Comparison of ENCODE assay signal across 21 cellular contexts in the genomic region with DNA sequence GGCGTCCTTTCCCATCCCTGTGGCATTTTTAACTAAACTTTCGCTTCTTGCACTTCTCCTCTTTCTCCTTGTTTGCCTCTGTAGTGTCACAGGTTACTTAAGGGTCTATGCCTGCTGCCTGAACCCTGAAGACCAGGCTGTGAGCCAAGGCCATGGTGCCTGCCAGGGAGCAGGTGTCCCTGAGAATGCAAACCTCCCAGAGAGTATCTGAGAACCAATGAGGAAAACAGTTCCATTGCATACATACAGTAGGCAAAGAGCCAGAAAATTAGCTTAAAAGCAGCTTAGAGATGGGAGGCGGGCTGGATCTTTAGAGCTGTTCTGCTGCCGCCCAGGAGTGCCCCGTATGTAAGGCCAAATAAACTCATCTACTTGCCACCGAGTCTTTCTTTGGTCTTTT.
DNase-seq lines count a peak whose midpoint lies in the region; ATAC-seq and TF ChIP-seq lines count a peak whose summit lies in the region.
"Had no signal": no experiment of that assay in that cellular context is flagged by ENCODE, and none has a peak within 500 bp of the region (broad histone marks: within the 10 kb centered on the region; RNA-seq: fewer than 3 reads in every experiment).

No MANE protein-coding gene starts in this region.

- H3K36me3 ChIP-seq in A673 (ENCODE audit: insufficient read depth, low read length, poor library complexity, severe bottlenecking): no peaks in the 10 kb centered on the region
- H3K36me3 ChIP-seq in HEK293 (ENCODE audit: control insufficient read depth in 2 of 2, insufficient read depth in 1 of 2, low read length in 2 of 2): no peaks in the 10 kb centered on the region
- H3K36me3 ChIP-seq: heart left ventricle, neutrophil had no signal

- H3K9me3 ChIP-seq in A673 (ENCODE audit: low read depth, low read length, poor library complexity, severe bottlenecking): no peaks in the 10 kb centered on the region
- H3K9me3 ChIP-seq in HEK293 (ENCODE audit: control insufficient read depth, insufficient read depth, low read depth, low read length): no peaks in the 10 kb centered on the region
- H3K9me3 ChIP-seq: heart left ventricle, neutrophil had no signal

- TF ChIP-seq CTCF in A673 (conservative IDR thresholded peaks at IDR 0.05; ENCODE audit: low read depth, low read length): no peak
- TF ChIP-seq CTCF in HEK293 (tag by site-specific recombination; IDR thresholded peaks at IDR 0.05): no peak
- no peak for TF ChIP-seq CTCF in foreskin fibroblast (IDR thresholded peaks at IDR 0.05; ENCODE audit: low read depth, low read length)

- H3K4me1 ChIP-seq in A673 (ENCODE audit: insufficient read depth, low read length, poor library complexity, severe bottlenecking) (peaks cover 20% of the 10 kb centered on the region), HEK293 (ENCODE audit: control insufficient read depth, insufficient read depth, low read length) (peaks cover 12% of the 10 kb centered on the region)

- POLR2A ChIA-PET in A673 (lab: Charles Lee; ENCODE audit: low non-redundant PET) (no interaction called here), HEK293 (lab: Yijun Ruan, JAX) (no interaction called here)

- DNase-seq in A673 (ENCODE audit: low spot score) (peak; percentile 50), NCI-H2171 treated with DMSO at 0.1 percent for 48 hours (lab: John Stamatoyannopoulos, UW) (peak; percentile 72), SHP77 treated with DMSO at 0.1 percent for 48 hours (lab: John Stamatoyannopoulos, UW) (peak; percentile 25), foreskin fibroblast (no peak)
- no peak for DNase-seq in stimulated activated CD4-positive, alpha-beta T cell treated with anti-CD3 and anti-CD28 coated beads, Interleukin-12 subunit alpha, Interleukin-12 subunit beta, amount 100 ng/mL, for 4 hours
- DNase-seq: activated CD4-positive, alpha-beta T cell treated with anti-CD3 and anti-CD28 coated beads for 1 hour; activated CD8-positive, alpha-beta memory T cell treated with anti-CD3 and anti-CD28 coated beads for 24 hours; activated naive CD4-positive, alpha-beta T cell treated with anti-CD3 and anti-CD28 coated beads, Interleukin-2, amount 10 ng/mL, durations not matched to agents 7 days and 5 days; activated T-cell treated with anti-CD3 and anti-CD28 coated beads, Interleukin-2, amount 50 U/mL, for 48 hours; aorta; CD4-positive, CD25-positive, alpha-beta regulatory T cell; cerebellar nuclear complex; heart left ventricle; NCI-H1436 treated with DMSO at 0.1 percent for 48 hours; NCI-H526; PC-9 had no signal

- ATAC-seq in HG02798 (IDR thresholded peaks at IDR 0.05; ENCODE audit: poor library complexity, unreplicated experiment) (no peak), GM18861 (IDR thresholded peaks at IDR 0.05; ENCODE audit: unreplicated experiment) (no peak)

- no peaks in the 10 kb centered on the region for H3K27me3 ChIP-seq in A673 (replicated peaks; ENCODE audit: insufficient read depth, low read depth, low read length, poor library complexity)
- H3K27me3 ChIP-seq: heart left ventricle, neutrophil had no signal

- CTCF ChIA-PET in A673 (lab: Charles Lee) (no interaction called here), HEK293 (lab: Yijun Ruan, JAX) (interaction anchor here (0.7 kb wide), 1 partner anchor 134 kb away, joined by 3 read pairs; no protein-coding TSS in a partner anchor)

- no peak overlapping the region for H3K27ac ChIP-seq in A673 (ENCODE audit: low read depth, low read length, poor library complexity, severe bottlenecking)
- H3K27ac ChIP-seq in HEK293 (ENCODE audit: extremely low read depth, low read depth, low read length): peak overlapping the region; percentile 37; the same call in 1 of the 2 replicates
- H3K27ac ChIP-seq: GM23248, neutrophil, PC-9 had no signal

- intact Hi-C loops in A673 (cut with micrococcal nuclease; ENCODE audit: unreplicated experiment): no loop called here

- H3K4me3 ChIP-seq in A673 (ENCODE audit: low read depth, low read length, poor library complexity, severe bottlenecking) (no peak overlapping the region), HEK293 (ENCODE audit: low read depth, low read length) (no peak overlapping the region), foreskin fibroblast (ENCODE audit: low read depth in 1 of 2, low read length in 2 of 2) (no peak overlapping the region)
- H3K4me3 ChIP-seq: GM23248, heart left ventricle, PC-9 had no signal

- no TSS peak for BruUV-seq in A673 (replicated peaks; lab: Mats Ljungman, UMichigan)

TF ChIP-seq in HEK293, 187 proteins besides CTCF, POLR2A, EP300 and RAD21:
- no peak for TF ChIP-seq ZNF76 (tag by site-specific recombination; IDR thresholded peaks at IDR 0.05; ENCODE audit: borderline replicate concordance, low read depth)
- no peak for TF ChIP-seq ZNF175 (tag by site-specific recombination; IDR thresholded peaks at IDR 0.05)
- TF ChIP-seq ZNF664 (tag by site-specific recombination; IDR thresholded peaks at IDR 0.05): no peak
- TF ChIP-seq SP3 (tag by site-specific recombination; IDR thresholded peaks at IDR 0.05): no peak
- TF ChIP-seq ZNF510 (tag by site-specific recombination; IDR thresholded peaks at IDR 0.05; ENCODE audit: insufficient replicate concordance): no peak
- no peak for TF ChIP-seq OVOL3 (tag by site-specific recombination; IDR thresholded peaks at IDR 0.05)
- no peak for TF ChIP-seq ZNF394 (tag by site-specific recombination; IDR thresholded peaks at IDR 0.05; ENCODE audit: borderline replicate concordance)
- no peak for TF ChIP-seq ZFP41 (tag by site-specific recombination; IDR thresholded peaks at IDR 0.05; ENCODE audit: borderline replicate concordance)
- TF ChIP-seq ZNF776 (tag by site-specific recombination; IDR thresholded peaks at IDR 0.05; ENCODE audit: borderline replicate concordance): no peak
- TF ChIP-seq ZNF837 (tag by site-specific recombination; IDR thresholded peaks at IDR 0.05): no peak
- TF ChIP-seq, protein P1, sequence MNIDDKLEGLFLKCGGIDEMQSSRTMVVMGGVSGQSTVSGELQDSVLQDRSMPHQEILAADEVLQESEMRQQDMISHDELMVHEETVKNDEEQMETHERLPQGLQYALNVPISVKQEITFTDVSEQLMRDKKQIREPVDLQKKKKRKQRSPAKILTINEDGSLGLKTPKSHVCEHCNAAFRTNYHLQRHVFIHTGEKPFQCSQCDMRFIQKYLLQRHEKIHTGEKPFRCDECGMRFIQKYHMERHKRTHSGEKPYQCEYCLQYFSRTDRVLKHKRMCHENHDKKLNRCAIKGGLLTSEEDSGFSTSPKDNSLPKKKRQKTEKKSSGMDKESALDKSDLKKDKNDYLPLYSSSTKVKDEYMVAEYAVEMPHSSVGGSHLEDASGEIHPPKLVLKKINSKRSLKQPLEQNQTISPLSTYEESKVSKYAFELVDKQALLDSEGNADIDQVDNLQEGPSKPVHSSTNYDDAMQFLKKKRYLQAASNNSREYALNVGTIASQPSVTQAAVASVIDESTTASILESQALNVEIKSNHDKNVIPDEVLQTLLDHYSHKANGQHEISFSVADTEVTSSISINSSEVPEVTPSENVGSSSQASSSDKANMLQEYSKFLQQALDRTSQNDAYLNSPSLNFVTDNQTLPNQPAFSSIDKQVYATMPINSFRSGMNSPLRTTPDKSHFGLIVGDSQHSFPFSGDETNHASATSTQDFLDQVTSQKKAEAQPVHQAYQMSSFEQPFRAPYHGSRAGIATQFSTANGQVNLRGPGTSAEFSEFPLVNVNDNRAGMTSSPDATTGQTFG (tag by site-specific recombination; IDR thresholded peaks at IDR 0.05; ENCODE audit: borderline replicate concordance): no peak
- no peak for TF ChIP-seq GLIS1 (tag by site-specific recombination; IDR thresholded peaks at IDR 0.05)
- TF ChIP-seq, protein P2, sequence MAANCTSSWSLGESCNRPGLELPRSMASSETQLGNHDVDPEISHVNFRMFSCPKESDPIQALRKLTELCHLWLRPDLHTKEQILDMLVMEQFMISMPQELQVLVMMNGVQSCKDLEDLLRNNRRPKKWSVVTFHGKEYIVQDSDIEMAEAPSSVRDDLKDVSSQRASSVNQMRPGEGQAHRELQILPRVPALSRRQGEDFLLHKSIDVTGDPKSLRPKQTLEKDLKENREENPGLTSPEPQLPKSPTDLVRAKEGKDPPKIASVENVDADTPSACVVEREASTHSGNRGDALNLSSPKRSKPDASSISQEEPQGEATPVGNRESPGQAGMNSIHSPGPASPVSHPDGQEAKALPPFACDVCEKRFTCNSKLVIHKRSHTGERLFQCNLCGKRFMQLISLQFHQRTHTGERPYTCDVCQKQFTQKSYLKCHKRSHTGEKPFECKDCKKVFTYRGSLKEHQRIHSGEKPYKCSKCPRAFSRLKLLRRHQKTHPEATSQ (tag by site-specific recombination; IDR thresholded peaks at IDR 0.05): no peak

Comparison
In these comparisons a context has a peak if more than half of its experiments do, and no peak if none do; other contexts are left out.
1. DNase-seq: peak in A673 (single experiment), NCI-H2171 treated with DMSO at 0.1 percent for 48 hours (single experiment) and SHP77 treated with DMSO at 0.1 percent for 48 hours (single experiment); none in stimulated activated CD4-positive, alpha-beta T cell treated with anti-CD3 and anti-CD28 coated beads, Interleukin-12 subunit alpha, Interleukin-12 subunit beta, amount 100 ng/mL, for 4 hours (single experiment) and foreskin fibroblast (0 of 2).